In genomic region chr7:131076032-131076431, GRCh38 we compare ENCODE assay signal across 13 cellular contexts.
DNase-seq lines count a peak whose midpoint lies in the region; ATAC-seq and TF ChIP-seq lines count a peak whose summit lies in the region.
"Had no signal": no experiment of that assay in that cellular context is flagged by ENCODE, and none has a peak within 500 bp of the region (broad histone marks: within the 10 kb centered on the region; RNA-seq: fewer than 3 reads in every experiment).

No MANE protein-coding gene starts in this region.

- no peaks in the 10 kb centered on the region for H3K79me1 ChIP-seq in mesendoderm (ENCODE audit: low read length)

- no peak overlapping the region for H3K4me3 ChIP-seq in fibroblast of pulmonary artery (replicated peaks; ENCODE audit: low read depth, low read length)
- no peak overlapping the region for H3K4me3 ChIP-seq in mesendoderm (ENCODE audit: low read length)
- H3K4me3 ChIP-seq: A549 had no signal

- H3K36me3 ChIP-seq in mesendoderm (ENCODE audit: control insufficient read depth, insufficient read depth, low read length) = no peaks in the 10 kb centered on the region

- H3K4me1 Mint-ChIP-seq in T-helper 2 cell treated with Interferon-gamma antibody and Interleukin-4, amounts not matched to agents 5 μg/mL and 100 μg/mL, for 36 hours (ENCODE audit: low read depth) = peaks cover 15% of the 10 kb centered on the region
- peaks cover 40% of the 10 kb centered on the region for H3K4me1 Mint-ChIP-seq in T-helper 17 cell
- peaks cover 12% of the 10 kb centered on the region for H3K4me1 Mint-ChIP-seq in stimulated activated memory B cell treated with anti-CD40 and anti-IgM and Interleukin-4, amounts not matched to agents 10 μg/mL and 1 μg/mL and 100 μg/mL, for 72 hours
- peaks cover 44% of the 10 kb centered on the region for H3K4me1 Mint-ChIP-seq in activated T-helper 1 cell treated with anti-CD3 and anti-CD28 coated beads, Interleukin-12 subunit alpha, Interleukin-12 subunit beta, Interleukin-2, Interleukin-4 antibody, amounts not matched to agents 30 ng/mL and 10 ng/mL and 1 ng/mL, durations not matched to agents 14 hours and 24 hours and 36 hours (ENCODE audit: low read depth)

- no peaks in the 10 kb centered on the region for H3K9me3 Mint-ChIP-seq in T-helper 2 cell treated with Interferon-gamma antibody and Interleukin-4, amounts not matched to agents 5 μg/mL and 100 μg/mL, for 36 hours
- no peaks in the 10 kb centered on the region for H3K9me3 Mint-ChIP-seq in stimulated activated memory B cell treated with anti-CD40 and anti-IgM and Interleukin-4, amounts not matched to agents 10 μg/mL and 1 μg/mL and 100 μg/mL, for 72 hours
- no peaks in the 10 kb centered on the region for H3K9me3 Mint-ChIP-seq in activated T-helper 1 cell treated with anti-CD3 and anti-CD28 coated beads, Interleukin-12 subunit alpha, Interleukin-12 subunit beta, Interleukin-2, Interleukin-4 antibody, amounts not matched to agents 30 ng/mL and 10 ng/mL and 1 ng/mL, durations not matched to agents 14 hours and 24 hours and 36 hours

- H3K23ac ChIP-seq in mesendoderm (ENCODE audit: low read length) = no peak overlapping the region

- no peak overlapping the region for H2BK120ac ChIP-seq in mesendoderm (ENCODE audit: low read depth, low read length)

- H3K9ac ChIP-seq in mesendoderm (ENCODE audit: low read length) = no peak overlapping the region

- no peak overlapping the region for H3K56ac ChIP-seq in mesendoderm (ENCODE audit: low read length)

- no peak for DNase-seq in T-helper 2 cell treated with Interferon-gamma antibody and Interleukin-4, amounts not matched to agents 5 μg/mL and 100 μg/mL, for 36 hours (ENCODE audit: low spot score)
- DNase-seq in T-helper 2 cell (no peak), T-helper 17 cell (no peak), fibroblast of pulmonary artery (ENCODE audit: low read depth) (peak; percentile 54), mesendoderm (no peak)
- DNase-seq in activated T-helper 1 cell treated with anti-CD3 and anti-CD28 coated beads, Interleukin-12 subunit alpha, Interleukin-12 subunit beta, Interleukin-2, Interleukin-4 antibody, amounts not matched to agents 30 ng/mL and 10 ng/mL and 1 ng/mL, durations not matched to agents 14 hours and 24 hours and 36 hours (ENCODE audit: low spot score) = no peak
- DNase-seq in stimulated activated naive CD4-positive, alpha-beta T cell treated with Interleukin-2 at 50 U/mL for 16 hours (lab: John Stamatoyannopoulos, UW) = no peak
- DNase-seq: activated effector memory CD4-positive, alpha-beta T cell treated with Interleukin-2 at 50 U/mL for 16 hours; effector CD4-positive, alpha-beta T cell; GDM1; NCI-H1436 had no signal

- intact Hi-C loops in activated T-helper 1 cell treated with anti-CD3 and anti-CD28 coated beads, Interleukin-12 subunit alpha, Interleukin-12 subunit beta, Interleukin-2, Interleukin-4 antibody, amounts not matched to agents 30 ng/mL and 10 ng/mL and 1 ng/mL, durations not matched to agents 14 hours and 24 hours and 36 hours (cut with micrococcal nuclease) = no loop called here

- no peak overlapping the region for H3K4me2 ChIP-seq in mesendoderm (ENCODE audit: low read length)

- H3K4me3 Mint-ChIP-seq in T-helper 2 cell treated with Interferon-gamma antibody and Interleukin-4, amounts not matched to agents 5 μg/mL and 100 μg/mL, for 36 hours = no peak overlapping the region
- H3K4me3 Mint-ChIP-seq in T-helper 17 cell = peak overlapping the region; percentile 28
- no peak overlapping the region for H3K4me3 Mint-ChIP-seq in stimulated activated memory B cell treated with anti-CD40 and anti-IgM and Interleukin-4, amounts not matched to agents 10 μg/mL and 1 μg/mL and 100 μg/mL, for 72 hours
- no peak overlapping the region for H3K4me3 Mint-ChIP-seq in activated T-helper 1 cell treated with anti-CD3 and anti-CD28 coated beads, Interleukin-12 subunit alpha, Interleukin-12 subunit beta, Interleukin-2, Interleukin-4 antibody, amounts not matched to agents 30 ng/mL and 10 ng/mL and 1 ng/mL, durations not matched to agents 14 hours and 24 hours and 36 hours

- H2BK15ac ChIP-seq in mesendoderm (replicated peaks; ENCODE audit: low read depth) = no peak overlapping the region

- H3K79me2 ChIP-seq in mesendoderm (ENCODE audit: control insufficient read depth, insufficient read depth, low read length) = no peaks in the 10 kb centered on the region

- H2BK5ac ChIP-seq in mesendoderm (ENCODE audit: low read length) = no peak overlapping the region

- peaks cover 6% of the 10 kb centered on the region for H3K36me3 Mint-ChIP-seq in T-helper 2 cell treated with Interferon-gamma antibody and Interleukin-4, amounts not matched to agents 5 μg/mL and 100 μg/mL, for 36 hours (ENCODE audit: low read depth)
- H3K36me3 Mint-ChIP-seq in T-helper 17 cell (ENCODE audit: low read depth) = no peaks in the 10 kb centered on the region
- H3K36me3 Mint-ChIP-seq in stimulated activated memory B cell treated with anti-CD40 and anti-IgM and Interleukin-4, amounts not matched to agents 10 μg/mL and 1 μg/mL and 100 μg/mL, for 72 hours = peaks cover 37% of the 10 kb centered on the region
- H3K36me3 Mint-ChIP-seq in activated T-helper 1 cell treated with anti-CD3 and anti-CD28 coated beads, Interleukin-12 subunit alpha, Interleukin-12 subunit beta, Interleukin-2, Interleukin-4 antibody, amounts not matched to agents 30 ng/mL and 10 ng/mL and 1 ng/mL, durations not matched to agents 14 hours and 24 hours and 36 hours (ENCODE audit: low read depth) = peaks cover 31% of the 10 kb centered on the region

- no peak overlapping the region for H4K8ac ChIP-seq in mesendoderm (ENCODE audit: low read depth, low read length)

- WGBS in mesendoderm (ENCODE audit: extremely low coverage, insufficient coverage, low lambda C conversion rate) = no CpG with 5 or more reads among the region's 3 CpGs

- H3K4me1 ChIP-seq in mesendoderm (ENCODE audit: control insufficient read depth, low read depth, low read length) = no peaks in the 10 kb centered on the region

- H3K9me3 ChIP-seq in T-helper 17 cell (ENCODE audit: control insufficient read depth, low read length, poor library complexity, severe bottlenecking) = no peaks in the 10 kb centered on the region
- H3K9me3 ChIP-seq: A549 had no signal

- ATAC-seq in T-helper 17 cell = no peak
- no peak for ATAC-seq in stimulated activated memory B cell treated with anti-CD40 and anti-IgM and Interleukin-4, amounts not matched to agents 10 μg/mL and 1 μg/mL and 100 μg/mL, for 72 hours
- ATAC-seq: A549 had no signal

- no peak overlapping the region for H3K27ac ChIP-seq in mesendoderm (ENCODE audit: low read depth, low read length)
- H3K27ac ChIP-seq: A549 had no signal

- no peaks in the 10 kb centered on the region for H3K27me3 Mint-ChIP-seq in T-helper 2 cell treated with Interferon-gamma antibody and Interleukin-4, amounts not matched to agents 5 μg/mL and 100 μg/mL, for 36 hours (ENCODE audit: low read depth)
- no peaks in the 10 kb centered on the region for H3K27me3 Mint-ChIP-seq in T-helper 17 cell
- no peaks in the 10 kb centered on the region for H3K27me3 Mint-ChIP-seq in stimulated activated memory B cell treated with anti-CD40 and anti-IgM and Interleukin-4, amounts not matched to agents 10 μg/mL and 1 μg/mL and 100 μg/mL, for 72 hours
- no peaks in the 10 kb centered on the region for H3K27me3 Mint-ChIP-seq in activated T-helper 1 cell treated with anti-CD3 and anti-CD28 coated beads, Interleukin-12 subunit alpha, Interleukin-12 subunit beta, Interleukin-2, Interleukin-4 antibody, amounts not matched to agents 30 ng/mL and 10 ng/mL and 1 ng/mL, durations not matched to agents 14 hours and 24 hours and 36 hours (ENCODE audit: insufficient read depth)

- TF ChIP-seq CTCF in fibroblast of pulmonary artery (IDR thresholded peaks at IDR 0.05; ENCODE audit: low read length, missing control alignments) = no peak

- no peaks in the 10 kb centered on the region for H3K27me3 ChIP-seq in mesendoderm (ENCODE audit: insufficient read depth, low read length, poor library complexity)

- no peak overlapping the region for H2AK5ac ChIP-seq in mesendoderm (ENCODE audit: low read length)

- H3K27ac Mint-ChIP-seq in T-helper 2 cell treated with Interferon-gamma antibody and Interleukin-4, amounts not matched to agents 5 μg/mL and 100 μg/mL, for 36 hours = peak overlapping the region; percentile 28
- no peak overlapping the region for H3K27ac Mint-ChIP-seq in T-helper 17 cell
- H3K27ac Mint-ChIP-seq in stimulated activated memory B cell treated with anti-CD40 and anti-IgM and Interleukin-4, amounts not matched to agents 10 μg/mL and 1 μg/mL and 100 μg/mL, for 72 hours = peak overlapping the region; percentile 51
- no peak overlapping the region for H3K27ac Mint-ChIP-seq in activated T-helper 1 cell treated with anti-CD3 and anti-CD28 coated beads, Interleukin-12 subunit alpha, Interleukin-12 subunit beta, Interleukin-2, Interleukin-4 antibody, amounts not matched to agents 30 ng/mL and 10 ng/mL and 1 ng/mL, durations not matched to agents 14 hours and 24 hours and 36 hours

- no peak overlapping the region for H3K18ac ChIP-seq in mesendoderm (ENCODE audit: low read length)

- no peak overlapping the region for H4K5ac ChIP-seq in mesendoderm (ENCODE audit: low read length)

- no peak overlapping the region for H3K4ac ChIP-seq in mesendoderm (ENCODE audit: low read depth, low read length)

Comparison
In these comparisons a context has a peak if more than half of its experiments do, and no peak if none do; other contexts are left out.
1. H3K27ac Mint-ChIP-seq: peak in T-helper 2 cell treated with Interferon-gamma antibody and Interleukin-4, amounts not matched to agents 5 μg/mL and 100 μg/mL, for 36 hours (single experiment) and stimulated activated memory B cell treated with anti-CD40 and anti-IgM and Interleukin-4, amounts not matched to agents 10 μg/mL and 1 μg/mL and 100 μg/mL, for 72 hours (single experiment); none in T-helper 17 cell (single experiment) and activated T-helper 1 cell treated with anti-CD3 and anti-CD28 coated beads, Interleukin-12 subunit alpha, Interleukin-12 subunit beta, Interleukin-2, Interleukin-4 antibody, amounts not matched to agents 30 ng/mL and 10 ng/mL and 1 ng/mL, durations not matched to agents 14 hours and 24 hours and 36 hours (single experiment).